Comparison of ENCODE assay signal across 19 cellular contexts in genomic region chr9:84815554-84815953, GRCh38.
"Had no signal": no experiment of that assay in that cellular context is flagged by ENCODE, and none has a peak within 500 bp of the region (broad histone marks: within the 10 kb centered on the region; RNA-seq: fewer than 3 reads in every experiment).

No MANE protein-coding gene starts in this region.

- H3K27ac ChIP-seq: SJSA1, SK-N-MC had no signal

- H3K36me3 ChIP-seq: SJSA1 had no signal

- H3K4me3 ChIP-seq: SJSA1, SK-N-MC had no signal

- DNase-seq: KBM-7, MV-4-11, NCI-H1048, NCI-H1105 treated with DMSO at 0.1 percent for 48 hours, NCI-H1417 treated with DMSO at 0.1 percent for 48 hours, NCI-H146, NCI-H1694 treated with DMSO at 0.1 percent for 48 hours, NCI-H1930, NCI-H2081, NCI-H2107, NCI-H2227 treated with DMSO at 0.1 percent for 48 hours, NCI-H524, NCI-H526 treated with DMSO at 0.1 percent for 48 hours, NCI-H748 treated with DMSO at 0.1 percent for 48 hours, Right ventricle myocardium superior, RPMI8226, SIG-M5 had no signal

- H3K9me3 ChIP-seq: SJSA1 had no signal

- H3K27me3 ChIP-seq: SJSA1 had no signal

- H3K4me1 ChIP-seq: SJSA1 had no signal
